ENCODE assay signal across 6 cellular contexts in the genomic region with DNA sequence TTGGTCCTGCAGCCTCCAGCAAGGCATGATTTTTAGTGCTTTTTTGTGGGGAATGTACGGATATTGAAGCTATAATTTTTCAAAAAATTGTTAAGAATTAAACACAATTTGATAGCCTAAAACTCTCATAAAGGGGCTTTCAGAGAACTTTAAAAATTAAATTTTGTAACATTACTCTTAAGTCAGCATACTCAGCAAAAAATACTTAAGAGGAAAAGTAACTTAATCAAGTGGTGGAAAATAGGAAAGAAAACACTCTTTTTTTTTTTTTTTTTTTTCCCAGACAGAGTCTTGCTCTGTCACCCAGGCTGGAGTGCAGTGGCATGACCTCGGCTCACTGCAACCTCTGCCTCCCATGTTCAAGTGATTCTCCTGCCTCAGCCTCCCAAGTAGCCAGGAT. TPM values are rescaled to one million over a fixed set of nuclear protein-coding genes. Genes with fewer than 3 reads are reported as not detected.
DNase-seq lines count a peak whose midpoint lies in the region; ATAC-seq, FAIRE-seq and TF ChIP-seq lines count a peak whose summit lies in the region.
"Not testable (repeated sequence)": the region's sequence is repeated elsewhere in the genome, so short reads cannot be mapped to it uniquely, and the experiment has no call there.

No MANE protein-coding gene starts in this region.

- not testable (repeated sequence) for ATAC-seq in A549; K562; central memory CD8-positive, alpha-beta T cell (replicated peaks; ENCODE audit: extremely low read depth, poor library complexity, severe bottlenecking)

- POLR2A ChIA-PET in A549 (lab: Yijun Ruan, JAX); K562 (lab: Yijun Ruan, JAX): not testable (repeated sequence)

- in situ Hi-C loops in K562 (cut with MboI), result not testable (repeated sequence)

- H2AK5ac ChIP-seq in trophoblast cell (ENCODE audit: low read length), result not testable (repeated sequence)

- H4K8ac ChIP-seq in trophoblast cell (ENCODE audit: low read depth, low read length), result not testable (repeated sequence)

- BruUV-seq in K562 (replicated peaks; lab: Mats Ljungman, UMichigan), result not testable (repeated sequence)

- H3K23ac ChIP-seq in trophoblast cell (ENCODE audit: low read length), result not testable (repeated sequence)

- H3K4ac ChIP-seq in trophoblast cell (ENCODE audit: low read depth, low read length), result peak overlapping the region; percentile 55

- not testable (repeated sequence) for H2BK12ac ChIP-seq in trophoblast cell (ENCODE audit: low read length)

- CTCF ChIA-PET in A549 (lab: Yijun Ruan, JAX); K562 (lab: Yijun Ruan, JAX; ENCODE audit: low intra/inter-chr PET ratio): not testable (repeated sequence)

- intact Hi-C loops in K562 (cut with micrococcal nuclease), result not testable (repeated sequence)

- H3K14ac ChIP-seq in trophoblast cell (ENCODE audit: low read length), result not testable (repeated sequence)

- not testable (repeated sequence) for TF ChIP-seq EP300 in A549 (IDR thresholded peaks at IDR 0.05); K562 (IDR thresholded peaks at IDR 0.05; ENCODE audit: low read length)

- not testable (repeated sequence) for H2BK120ac ChIP-seq in trophoblast cell (ENCODE audit: insufficient read depth, low read length, poor library complexity)

- WGBS in A549 (ENCODE audit: missing lambda C conversion rate), result 91% methylated on average over 2 of the region's 2 CpGs
- WGBS in K562 (ENCODE audit: insufficient coverage, low coverage, missing lambda C conversion rate), result 94% methylated on average over 1 of the region's 2 CpGs
- no CpG with 5 or more reads among the region's 2 CpGs for WGBS in trophoblast cell (ENCODE audit: extremely low coverage, insufficient coverage, insufficient read length)

- H3K4me2 ChIP-seq in A549; K562 (ENCODE audit: insufficient read depth, low read length); trophoblast cell (ENCODE audit: low read length): not testable (repeated sequence)

- not testable (repeated sequence) for H2BK5ac ChIP-seq in trophoblast cell (ENCODE audit: low read depth, low read length, poor library complexity)

- not testable (repeated sequence) for H3K4me3 ChIP-seq in A549; SK-N-MC; K562; trophoblast cell (ENCODE audit: low read depth, low read length)

- H3K79me1 ChIP-seq in trophoblast cell (ENCODE audit: low read length), result not testable (repeated sequence)

- not testable (repeated sequence) for H3K9me3 Mint-ChIP-seq in central memory CD8-positive, alpha-beta T cell

- not testable (repeated sequence) for H4K91ac ChIP-seq in trophoblast cell (ENCODE audit: low read depth, low read length)

- peaks cover 23% of the 10 kb centered on the region for H3K79me2 ChIP-seq in K562 (ENCODE audit: control insufficient read depth, insufficient read depth, low read length)
- H3K79me2 ChIP-seq in trophoblast cell (ENCODE audit: control insufficient read depth, insufficient read depth, low read length, poor library complexity), result not testable (repeated sequence)

- H3K27ac ChIP-seq in A549; K562 (ENCODE audit: extremely low read depth, low read depth, low read length); trophoblast cell (ENCODE audit: low read depth, low read length): not testable (repeated sequence)
- 0 out of 2 replicates have a peak overlapping the region, but pooled peaks have one; percentile 26 for H3K27ac ChIP-seq in SK-N-MC

- H3K4me1 Mint-ChIP-seq in central memory CD8-positive, alpha-beta T cell, result peaks cover 29% of the 10 kb centered on the region

- H3K4me1 ChIP-seq in A549, result peaks cover 40% of the 10 kb centered on the region
- not testable (repeated sequence) for H3K4me1 ChIP-seq in K562 (replicated peaks in 1 of 2; ENCODE audit: control insufficient read depth in 2 of 2, insufficient read depth in 2 of 2, low read length in 2 of 2); trophoblast cell (ENCODE audit: control insufficient read depth in 1 of 2, insufficient read depth in 2 of 2, low read length in 2 of 2)

- not testable (repeated sequence) for H3K9ac ChIP-seq in SK-N-MC (ENCODE audit: insufficient read length); K562 (ENCODE audit: insufficient read depth in 1 of 2, low read depth in 2 of 2, low read length in 2 of 2); trophoblast cell (ENCODE audit: low read length)

- TF ChIP-seq RAD21 in A549 (conservative IDR thresholded peaks at IDR 0.05 in 1 of 2, IDR thresholded peaks at IDR 0.05 in 1 of 2); K562 (CRISPR knock-in tag; conservative IDR thresholded peaks at IDR 0.05 in 1 of 2, IDR thresholded peaks at IDR 0.05 in 1 of 2): not testable (repeated sequence)

- not testable (repeated sequence) for TF ChIP-seq POLR2A in A549 (IDR thresholded peaks at IDR 0.05; ENCODE audit: low read length); K562 (conservative IDR thresholded peaks at IDR 0.05)

- not testable (repeated sequence) for H3K9me3 ChIP-seq in A549; SK-N-MC (ENCODE audit: low read depth, low read length); K562 (replicated peaks; ENCODE audit: control insufficient read depth, insufficient read depth, low read depth, low read length); trophoblast cell (ENCODE audit: insufficient read depth, low read depth, low read length)

- FAIRE-seq in A549 (lab: Jason Lieb, UNC); K562 (lab: Jason Lieb, UNC): not testable (repeated sequence)

- not testable (repeated sequence) for H3K18ac ChIP-seq in trophoblast cell (ENCODE audit: low read length)

- H3K36me3 Mint-ChIP-seq in central memory CD8-positive, alpha-beta T cell (ENCODE audit: insufficient read depth), result peaks cover 53% of the 10 kb centered on the region

- H3K4me3 Mint-ChIP-seq in central memory CD8-positive, alpha-beta T cell, result not testable (repeated sequence)

- not testable (repeated sequence) for TF ChIP-seq CTCF in A549 (IDR thresholded peaks at IDR 0.05); K562 (IDR thresholded peaks at IDR 0.05 in 2 of 3, conservative IDR thresholded peaks at IDR 0.05 in 1 of 3; ENCODE audit: insufficient read depth in 2 of 3, low read depth in 1 of 3, low read length in 3 of 3)

- H4K12ac ChIP-seq in trophoblast cell (ENCODE audit: low read depth, low read length), result not testable (repeated sequence)

- H4K20me1 ChIP-seq in K562 (replicated peaks; ENCODE audit: control insufficient read depth, insufficient read depth, low read length), result not testable (repeated sequence)

- H3K27me3 Mint-ChIP-seq in central memory CD8-positive, alpha-beta T cell, result not testable (repeated sequence)

- not testable (repeated sequence) for H2AFZ ChIP-seq in K562 (ENCODE audit: low read depth, low read length); trophoblast cell (ENCODE audit: insufficient read depth, low read length, poor library complexity)

- not testable (repeated sequence) for H3K9me1 ChIP-seq in K562 (ENCODE audit: control insufficient read depth, insufficient read depth, low read length)

- H3K36me3 ChIP-seq in SK-N-MC (ENCODE audit: insufficient read depth, low read length) (peaks cover 60% of the 10 kb centered on the region), K562 (ENCODE audit: control insufficient read depth, insufficient read depth, low read length) (peaks cover 73% of the 10 kb centered on the region), trophoblast cell (ENCODE audit: control insufficient read depth in 1 of 2, insufficient read depth in 2 of 2, low read length in 2 of 2) (peaks cover 9 to 11% of the 10 kb centered on the region in 2 experiments)

- not testable (repeated sequence) for H3K27me3 ChIP-seq in K562 (ENCODE audit: control insufficient read depth in 2 of 2, insufficient read depth in 2 of 2, low read length in 2 of 2); trophoblast cell (ENCODE audit: insufficient read depth, low read length)

- not testable (repeated sequence) for DNase-seq in A549 (ENCODE audit: low read depth in 1 of 2, low spot score in 1 of 2); SK-N-MC (ENCODE audit: low read depth, low spot score); K562 (ENCODE audit: extremely low read depth in 1 of 4, low spot score in 3 of 4); central memory CD8-positive, alpha-beta T cell (ENCODE audit: low spot score in 2 of 2); trophoblast cell
- peak; percentile 10 for DNase-seq in activated CD8-positive, alpha-beta memory T cell treated with anti-CD3 and anti-CD28 coated beads, Interleukin-2, amount 50 U/mL, for 48 hours

- H3K27ac Mint-ChIP-seq in central memory CD8-positive, alpha-beta T cell (ENCODE audit: low read depth), result peak overlapping the region; percentile 22

RNA-seq across cellular contexts. Expression of gene AKAP10, which starts 14.7 kb away (rescaled TPM):
- 51.1 and 52.9 TPM in 2 replicates for polyA plus RNA-seq in A549 (2011; rRNA removed)
- polyA plus RNA-seq in A549 (2012; cell fraction: cytosol; rRNA removed), result 12.2 and 15.4 TPM in 2 replicates
- 11.2 and 15.7 TPM in 2 replicates for polyA plus RNA-seq in A549 (2012; cell fraction: nucleus; rRNA removed)
- polyA plus RNA-seq in A549 (2017; fragmentation: RNase III; extraction: RNeasy Plus Mini Kit Qiagen cat#74134 plus additional on column Dnase treatment), result 19.9 to 22.0 TPM (median 21.9 TPM) in 3 replicates
- 71.1 and 72.9 TPM in 2 replicates for polyA minus RNA-seq in A549 (2011; rRNA and poly(A)+ RNA removed)
- total RNA-seq in K562 (2011; cell fraction: chromatin; rRNA removed; ENCODE audit: low replicate concordance), result 44.9 and 127 TPM in 2 replicates
- 19.7 and 25.9 TPM in 2 replicates for total RNA-seq in K562 (2011; cell fraction: nucleolus; rRNA removed)
- 38.6 and 44.4 TPM in 2 replicates for total RNA-seq in K562 (2011; cell fraction: nucleoplasm; rRNA removed)
- 5.3 and 5.8 TPM in 2 replicates for total RNA-seq in K562 (2014; rRNA removed)
- 13.6 and 15.0 TPM in 2 replicates for total RNA-seq in K562 (2014; rRNA removed; fragmentation: Illumina TruSeq; extraction: Trizol)
- 10.3 and 12.0 TPM in 2 replicates for total RNA-seq in K562 (2015; rRNA removed; fragmentation: Illumina TruSeq; extraction: Trizol)
- 13.8 and 14.4 TPM in 2 replicates for total RNA-seq in K562 (2021)
- polyA plus RNA-seq in K562 (2011; rRNA removed), result 20.3 and 21.1 TPM in 2 replicates
- 5.6 and 10.4 TPM in 2 replicates for polyA plus RNA-seq in K562 (2011; cell fraction: cytosol; rRNA removed)
- polyA plus RNA-seq in K562 (2011; cell fraction: nucleus; rRNA removed), result 23.1 and 29.8 TPM in 2 replicates
- polyA plus RNA-seq in K562 (2012), result 5.3 and 7.3 TPM in 2 replicates
- polyA plus RNA-seq in K562 (2014; fragmentation: Illumina TruSeq; extraction: Trizol), result 8.2 and 9.0 TPM in 2 replicates
- 1 to 10 TPM; 4.0 to 4.3 TPM for polyA plus RNA-seq in K562 (2014; fragmentation: Nextera tagmentation; extraction: Ambion mirVana)
- 8.0 and 8.6 TPM in 2 replicates for polyA plus RNA-seq in K562 (2014; rRNA removed)
- 39.6 and 42.2 TPM in 2 replicates for polyA minus RNA-seq in K562 (2011; rRNA and poly(A)+ RNA removed)
- polyA minus RNA-seq in K562 (2011; cell fraction: cytosol; rRNA and poly(A)+ RNA removed), result 8.7 and 10.1 TPM in 2 replicates
- polyA minus RNA-seq in K562 (2011; cell fraction: nucleus; rRNA and poly(A)+ RNA removed), result 13.3 and 20.7 TPM in 2 replicates
- polyA plus RNA-seq in trophoblast cell (2013), result 12.9 and 13.5 TPM in 2 replicates

RNA-seq across cellular contexts. Expression of gene SPECC1, which starts 46.2 kb away (rescaled TPM):
- polyA plus RNA-seq in A549 (2011; rRNA removed), result 40.1 and 45.1 TPM in 2 replicates
- polyA plus RNA-seq in A549 (2012; cell fraction: cytosol; rRNA removed), result 22.0 and 23.5 TPM in 2 replicates
- 27.4 and 30.6 TPM in 2 replicates for polyA plus RNA-seq in A549 (2012; cell fraction: nucleus; rRNA removed)
- 55.0 to 70.3 TPM (median 66.2 TPM) in 3 replicates for polyA plus RNA-seq in A549 (2017; fragmentation: RNase III; extraction: RNeasy Plus Mini Kit Qiagen cat#74134 plus additional on column Dnase treatment)
- 62.3 and 65.1 TPM in 2 replicates for polyA minus RNA-seq in A549 (2011; rRNA and poly(A)+ RNA removed)
- 25.1 and 47.5 TPM in 2 replicates for total RNA-seq in K562 (2011; cell fraction: chromatin; rRNA removed; ENCODE audit: low replicate concordance)
- 16.7 and 20.8 TPM in 2 replicates for total RNA-seq in K562 (2011; cell fraction: nucleolus; rRNA removed)
- 24.7 and 52.7 TPM in 2 replicates for total RNA-seq in K562 (2011; cell fraction: nucleoplasm; rRNA removed)
- total RNA-seq in K562 (2014; rRNA removed), result 18.1 and 18.2 TPM in 2 replicates
- total RNA-seq in K562 (2014; rRNA removed; fragmentation: Illumina TruSeq; extraction: Trizol), result 18.1 and 25.5 TPM in 2 replicates
- total RNA-seq in K562 (2015; rRNA removed; fragmentation: Illumina TruSeq; extraction: Trizol), result 19.6 and 20.3 TPM in 2 replicates
- 18.4 and 22.6 TPM in 2 replicates for total RNA-seq in K562 (2021)
- polyA plus RNA-seq in K562 (2011; rRNA removed), result 5.7 and 9.0 TPM in 2 replicates
- 4.0 and 5.8 TPM in 2 replicates for polyA plus RNA-seq in K562 (2011; cell fraction: cytosol; rRNA removed)
- polyA plus RNA-seq in K562 (2011; cell fraction: nucleus; rRNA removed), result 7.1 and 10.8 TPM in 2 replicates
- 9.2 and 12.4 TPM in 2 replicates for polyA plus RNA-seq in K562 (2012)
- 13.9 and 14.7 TPM in 2 replicates for polyA plus RNA-seq in K562 (2014; fragmentation: Illumina TruSeq; extraction: Trizol)
- polyA plus RNA-seq in K562 (2014; fragmentation: Nextera tagmentation; extraction: Ambion mirVana), result 1 to 10 TPM; 2.4 to 3.0 TPM
- polyA plus RNA-seq in K562 (2014; rRNA removed), result 11.5 TPM in 2 replicates
- polyA minus RNA-seq in K562 (2011; rRNA and poly(A)+ RNA removed), result 20.7 and 28.4 TPM in 2 replicates
- 10.0 and 23.8 TPM in 2 replicates for polyA minus RNA-seq in K562 (2011; cell fraction: cytosol; rRNA and poly(A)+ RNA removed)
- 14.8 and 20.9 TPM in 2 replicates for polyA minus RNA-seq in K562 (2011; cell fraction: nucleus; rRNA and poly(A)+ RNA removed)
- 88.8 and 95.3 TPM in 2 replicates for polyA plus RNA-seq in trophoblast cell (2013)
